In genomic region chr14:99217556-99217955, GRCh38 we compare ENCODE assay signal across 28 cellular contexts. TPM values are rescaled to one million over a fixed set of nuclear protein-coding genes. Genes with fewer than 3 reads are reported as not detected.
DNase-seq lines count a peak whose midpoint lies in the region; ATAC-seq and TF ChIP-seq lines count a peak whose summit lies in the region.
"Had no signal": no experiment of that assay in that cellular context is flagged by ENCODE, and none has a peak within 500 bp of the region (broad histone marks: within the 10 kb centered on the region; RNA-seq: fewer than 3 reads in every experiment).

No MANE protein-coding gene starts in this region.

- no peak for ATAC-seq in stimulated activated naive CD8-positive, alpha-beta T cell treated with anti-CD3 and anti-CD28 coated beads, Interleukin-15, Interleukin-2, amounts not matched to agents 100 U/mL and 50 U/mL, for 24 hours
- no peak for ATAC-seq in effector memory CD8-positive, alpha-beta T cell (replicated peaks)
- ATAC-seq: body of pancreas, gastrocnemius medialis, HCT116 had no signal

- no peaks in the 10 kb centered on the region for H3K9me3 Mint-ChIP-seq in stimulated activated naive CD8-positive, alpha-beta T cell treated with anti-CD3 and anti-CD28 coated beads, Interleukin-15, Interleukin-2, amounts not matched to agents 100 ng/mL and 50 ng/mL, for 24 hours
- H3K9me3 Mint-ChIP-seq in activated CD4-positive, alpha-beta memory T cell treated with anti-CD3 and anti-CD28 coated beads, Interleukin-2, amount 10 ng/mL, durations not matched to agents 7 days and 5 days, result no peaks in the 10 kb centered on the region
- no peaks in the 10 kb centered on the region for H3K9me3 Mint-ChIP-seq in effector memory CD8-positive, alpha-beta T cell

- no peaks in the 10 kb centered on the region for H3K9me3 ChIP-seq in adrenal gland (replicated peaks in 1 of 3)
- H3K9me3 ChIP-seq: body of pancreas, esophagus muscularis mucosa, gastrocnemius medialis, left ventricle myocardium inferior, Peyer's patch, SJCRH30, vagina had no signal

- no peak for TF ChIP-seq POLR2A in adrenal gland (IDR thresholded peaks at IDR 0.05)

- no peak overlapping the region for H3K4me3 ChIP-seq in adrenal gland
- H3K4me3 ChIP-seq: body of pancreas, esophagus muscularis mucosa, gastrocnemius medialis, left ventricle myocardium inferior, Peyer's patch, SJCRH30, skin epidermis, vagina had no signal

- TF ChIP-seq CTCF in adrenal gland (IDR thresholded peaks at IDR 0.05), result no peak

- no peaks in the 10 kb centered on the region for H3K4me1 ChIP-seq in adrenal gland (replicated peaks in 1 of 2)
- H3K4me1 ChIP-seq: body of pancreas, gastrocnemius medialis, left ventricle myocardium inferior, Peyer's patch, SJCRH30 had no signal

- H3K4me1 Mint-ChIP-seq in stimulated activated naive CD8-positive, alpha-beta T cell treated with anti-CD3 and anti-CD28 coated beads, Interleukin-15, Interleukin-2, amounts not matched to agents 100 ng/mL and 50 ng/mL, for 24 hours (ENCODE audit: low read depth), result peaks cover 92% of the 10 kb centered on the region
- H3K4me1 Mint-ChIP-seq in activated CD4-positive, alpha-beta memory T cell treated with anti-CD3 and anti-CD28 coated beads, Interleukin-2, amount 10 ng/mL, durations not matched to agents 7 days and 5 days, result peaks cover 87% of the 10 kb centered on the region
- peaks cover 79 to 84% of the 10 kb centered on the region in 2 donors for H3K4me1 Mint-ChIP-seq in effector memory CD8-positive, alpha-beta T cell (ENCODE audit: low read depth in 2 of 2)
- H3K4me1 Mint-ChIP-seq: naive B cell had no signal

- DNase-seq in stimulated activated naive CD8-positive, alpha-beta T cell treated with anti-CD3 and anti-CD28 coated beads, Interleukin-15, Interleukin-2, amounts not matched to agents 100 U/mL and 50 U/mL, for 24 hours, result no peak
- no peak for DNase-seq in activated CD4-positive, alpha-beta memory T cell treated with anti-CD3 and anti-CD28 coated beads, Interleukin-2, amount 10 ng/mL, durations not matched to agents 7 days and 5 days
- no peak for DNase-seq in effector memory CD8-positive, alpha-beta T cell
- DNase-seq in stimulated activated CD4-positive, alpha-beta T cell treated with anti-CD3 and anti-CD28 coated beads, Interleukin-4, amount 100 ng/mL, for 4 hours, result no peak
- DNase-seq in adrenal gland (no peak), SKM-1 treated with dmso at 0.1 percent for 144 hours (lab: John Stamatoyannopoulos, UW; ENCODE audit: unreplicated experiment) (no peak)
- DNase-seq: activated CD4-positive, alpha-beta T cell treated with anti-CD3 and anti-CD28 coated beads, Interleukin-2, amount 50 U/mL, for 48 hours; activated T-cell treated with anti-CD3 and anti-CD28 coated beads for 4 hours; body of pancreas; DMS 273 treated with DMSO at 0.1 percent for 48 hours; gastrocnemius medialis; hippocampal formation; left ventricle myocardium inferior; naive B cell; NCI-H1048; NCI-H187; NCI-H2171 treated with DMSO at 0.1 percent for 48 hours; NCI-H524 treated with DMSO at 0.1 percent for 48 hours; Peyer's patch; stimulated activated CD4-positive, alpha-beta T cell treated with anti-CD3 and anti-CD28 coated beads, Interleukin-1b, Interleukin-23, amount 100 ng/mL, for 48 hours had no signal

- H3K27ac ChIP-seq in adrenal gland, result no peak overlapping the region
- H3K27ac ChIP-seq: body of pancreas, C4-2B, esophagus muscularis mucosa, gastrocnemius medialis, left ventricle myocardium inferior, Peyer's patch, SJCRH30, vagina had no signal

- WGBS in adrenal gland, 4 donors, result 83 to 94% (median 89%) methylated on average over 6 of the region's 6 CpGs

- CTCF ChIA-PET in activated CD4-positive, alpha-beta memory T cell treated with anti-CD3 and anti-CD28 coated beads, Interleukin-2, amount 10 ng/mL, durations not matched to agents 7 days and 5 days (lab: Charles Lee), result interaction anchor here (1.2 to 3.0 kb wide), 4 partner anchors 8 to 29 kb away, joined by 3 to 15 read pairs (median 9); no protein-coding TSS in a partner anchor

- intact Hi-C loops in adrenal gland (cut with DNase I), result no loop called here

- peak overlapping the region; percentile 63 for H3K27ac Mint-ChIP-seq in stimulated activated naive CD8-positive, alpha-beta T cell treated with anti-CD3 and anti-CD28 coated beads, Interleukin-15, Interleukin-2, amounts not matched to agents 100 ng/mL and 50 ng/mL, for 24 hours
- peak overlapping the region; percentile 33 for H3K27ac Mint-ChIP-seq in activated CD4-positive, alpha-beta memory T cell treated with anti-CD3 and anti-CD28 coated beads, Interleukin-2, amount 10 ng/mL, durations not matched to agents 7 days and 5 days
- H3K27ac Mint-ChIP-seq in effector memory CD8-positive, alpha-beta T cell, result peak overlapping the region; percentile 94 to 99
- H3K27ac Mint-ChIP-seq: naive B cell had no signal

- no peaks in the 10 kb centered on the region for H3K27me3 Mint-ChIP-seq in stimulated activated naive CD8-positive, alpha-beta T cell treated with anti-CD3 and anti-CD28 coated beads, Interleukin-15, Interleukin-2, amounts not matched to agents 100 ng/mL and 50 ng/mL, for 24 hours
- no peaks in the 10 kb centered on the region for H3K27me3 Mint-ChIP-seq in activated CD4-positive, alpha-beta memory T cell treated with anti-CD3 and anti-CD28 coated beads, Interleukin-2, amount 10 ng/mL, durations not matched to agents 7 days and 5 days
- no peaks in the 10 kb centered on the region for H3K27me3 Mint-ChIP-seq in effector memory CD8-positive, alpha-beta T cell
- H3K27me3 Mint-ChIP-seq: naive B cell had no signal

- peaks cover 9% of the 10 kb centered on the region for H3K36me3 Mint-ChIP-seq in stimulated activated naive CD8-positive, alpha-beta T cell treated with anti-CD3 and anti-CD28 coated beads, Interleukin-15, Interleukin-2, amounts not matched to agents 100 ng/mL and 50 ng/mL, for 24 hours (ENCODE audit: low read depth)
- peaks cover 56% of the 10 kb centered on the region for H3K36me3 Mint-ChIP-seq in activated CD4-positive, alpha-beta memory T cell treated with anti-CD3 and anti-CD28 coated beads, Interleukin-2, amount 10 ng/mL, durations not matched to agents 7 days and 5 days (ENCODE audit: low read depth)
- peaks cover 62% of the 10 kb centered on the region for H3K36me3 Mint-ChIP-seq in effector memory CD8-positive, alpha-beta T cell (ENCODE audit: insufficient read depth)
- H3K36me3 Mint-ChIP-seq: naive B cell had no signal

- POLR2A ChIA-PET in activated CD4-positive, alpha-beta memory T cell treated with anti-CD3 and anti-CD28 coated beads, Interleukin-2, amount 10 ng/mL, durations not matched to agents 7 days and 5 days (lab: Charles Lee), result interaction anchor here (1.0 to 41.9 kb wide), 5 partner anchors 8 to 46 kb away, joined by 3 to 1689 read pairs (median 33); partner anchors contain the start of gene BCL11B

- no peaks in the 10 kb centered on the region for H3K27me3 ChIP-seq in adrenal gland
- H3K27me3 ChIP-seq: body of pancreas, Peyer's patch, SJCRH30, vagina had no signal

- no peak overlapping the region for H3K4me3 Mint-ChIP-seq in stimulated activated naive CD8-positive, alpha-beta T cell treated with anti-CD3 and anti-CD28 coated beads, Interleukin-15, Interleukin-2, amounts not matched to agents 100 ng/mL and 50 ng/mL, for 24 hours
- no peak overlapping the region for H3K4me3 Mint-ChIP-seq in activated CD4-positive, alpha-beta memory T cell treated with anti-CD3 and anti-CD28 coated beads, Interleukin-2, amount 10 ng/mL, durations not matched to agents 7 days and 5 days
- peak overlapping the region; percentile 79 to 82 for H3K4me3 Mint-ChIP-seq in effector memory CD8-positive, alpha-beta T cell
- H3K4me3 Mint-ChIP-seq: naive B cell had no signal

- no peaks in the 10 kb centered on the region for H3K36me3 ChIP-seq in adrenal gland (replicated peaks in 1 of 2)
- H3K36me3 ChIP-seq: esophagus muscularis mucosa, gastrocnemius medialis, left ventricle myocardium inferior, Peyer's patch, SJCRH30, vagina had no signal

RNA-seq across cellular contexts. Expression of gene BCL11B, which starts 54.4 kb away (rescaled TPM):
- 10 to 100 TPM; 81.7 to 82.0 TPM for total RNA-seq in activated CD4-positive, alpha-beta memory T cell treated with anti-CD3 and anti-CD28 coated beads, Interleukin-2, amount 10 ng/mL, durations not matched to agents 7 days and 5 days
- 1 to 10 TPM in 2 of 8 donors, under 1 TPM in 6; 0.24 to 1.1 (median 0.61) TPM for total RNA-seq in adrenal gland
- polyA plus RNA-seq in adrenal gland, result under 1 TPM; 0.24 to 0.49 (median 0.24) TPM
- total RNA-seq: LHCN-M2 had no signal

Comparison
In these comparisons a context has a peak if more than half of its experiments do, and no peak if none do; other contexts are left out.
1. H3K27ac Mint-ChIP-seq: peak in every context shown above with its lines; median percentile 96 in effector memory CD8-positive, alpha-beta T cell; 63 in stimulated activated naive CD8-positive, alpha-beta T cell treated with anti-CD3 and anti-CD28 coated beads, Interleukin-15, Interleukin-2, amounts not matched to agents 100 ng/mL and 50 ng/mL, for 24 hours; 33 in activated CD4-positive, alpha-beta memory T cell treated with anti-CD3 and anti-CD28 coated beads, Interleukin-2, amount 10 ng/mL, durations not matched to agents 7 days and 5 days.
2. H3K4me3 Mint-ChIP-seq: peak in effector memory CD8-positive, alpha-beta T cell (2 of 2); none in stimulated activated naive CD8-positive, alpha-beta T cell treated with anti-CD3 and anti-CD28 coated beads, Interleukin-15, Interleukin-2, amounts not matched to agents 100 ng/mL and 50 ng/mL, for 24 hours (single experiment) and activated CD4-positive, alpha-beta memory T cell treated with anti-CD3 and anti-CD28 coated beads, Interleukin-2, amount 10 ng/mL, durations not matched to agents 7 days and 5 days (single experiment).
3. RNA of gene BCL11B, which starts 54.4 kb away (total RNA-seq): 81.7 to 82.0 TPM in activated CD4-positive, alpha-beta memory T cell treated with anti-CD3 and anti-CD28 coated beads, Interleukin-2, amount 10 ng/mL, durations not matched to agents 7 days and 5 days; 0.24 to 1.1 TPM in adrenal gland; every median in the first group is over 10 times any median in the second.